24 cellular contexts compared by ENCODE assay signal in the genomic region with DNA sequence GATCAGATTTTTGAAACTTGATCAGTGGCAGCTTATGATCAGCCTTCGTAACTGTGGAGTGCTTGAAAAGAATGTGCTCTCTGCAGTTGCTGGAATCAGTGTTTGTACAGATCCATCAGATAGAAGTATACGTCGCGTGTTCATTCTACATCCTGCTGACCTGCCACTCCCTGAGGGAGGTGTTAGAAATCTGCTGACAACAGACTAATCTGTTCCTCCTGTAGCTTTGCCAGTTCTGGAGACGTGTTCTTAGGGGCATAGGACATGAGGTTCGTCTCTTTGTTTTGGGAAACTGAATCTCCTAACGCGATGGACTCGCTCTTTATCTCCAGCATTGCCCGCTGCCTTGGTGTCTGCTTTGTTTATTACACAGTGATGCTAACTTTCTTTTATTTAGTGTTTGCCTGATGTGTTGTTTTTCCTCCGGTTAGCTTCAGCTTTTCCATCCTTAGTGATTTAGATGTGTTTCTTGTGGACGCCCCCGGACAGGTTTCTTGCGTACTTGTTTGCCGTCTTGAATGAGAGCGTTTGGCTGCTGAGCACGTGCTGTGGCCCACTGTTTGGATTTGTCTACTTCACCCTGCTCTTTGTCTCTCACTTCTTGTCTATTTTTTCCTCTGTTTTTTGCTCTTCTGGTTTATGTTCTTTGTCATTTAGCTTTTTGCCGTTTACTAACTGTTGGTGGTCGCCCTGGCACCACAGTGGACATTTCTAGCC. TPM values are rescaled to one million over a fixed set of nuclear protein-coding genes. Genes with fewer than 3 reads are reported as not detected.
DNase-seq lines count a peak whose midpoint lies in the region; ATAC-seq and TF ChIP-seq lines count a peak whose summit lies in the region.
"Had no signal": no experiment of that assay in that cellular context is flagged by ENCODE, and none has a peak within 500 bp of the region (broad histone marks: within the 10 kb centered on the region; RNA-seq: fewer than 3 reads in every experiment).

No MANE protein-coding gene starts in this region.

- no peak overlapping the region for H3K4me3 Mint-ChIP-seq in activated naive CD8-positive, alpha-beta T cell treated with anti-CD3 and anti-CD28 coated beads, Interleukin-2, amount 10 ng/mL, durations not matched to agents 7 days and 5 days
- no peak overlapping the region for H3K4me3 Mint-ChIP-seq in activated naive CD8-positive, alpha-beta T cell treated with anti-CD3 and anti-CD28 coated beads for 36 hours
- H3K4me3 Mint-ChIP-seq: activated T-cell treated with anti-CD3 and anti-CD28 coated beads, Interleukin-2, amount 50 U/mL, for 4 hours; CD14-positive monocyte had no signal

- POLR2A ChIA-PET in activated naive CD8-positive, alpha-beta T cell treated with anti-CD3 and anti-CD28 coated beads, Interleukin-2, amount 10 ng/mL, durations not matched to agents 7 days and 5 days (lab: Charles Lee) = no interaction called here

- H3K27ac ChIP-seq in SK-N-MC = peak overlapping the region; percentile 73
- H3K27ac ChIP-seq in spleen = no peak overlapping the region
- peak overlapping the region in 1 of 5 donors; percentile 49 for H3K27ac ChIP-seq in adrenal gland
- no peak overlapping the region for H3K27ac ChIP-seq in WERI-Rb-1
- H3K27ac ChIP-seq: body of pancreas, coronary artery, left ventricle myocardium inferior had no signal

- peak; percentile 17 for DNase-seq in activated naive CD8-positive, alpha-beta T cell treated with anti-CD3 and anti-CD28 coated beads, Interleukin-2, amount 10 ng/mL, durations not matched to agents 7 days and 5 days
- DNase-seq in activated naive CD8-positive, alpha-beta T cell treated with anti-CD3 and anti-CD28 coated beads for 36 hours = no peak
- DNase-seq in SK-N-MC (ENCODE audit: low read depth, low spot score) (no peak), fibroblast of villous mesenchyme (ENCODE audit: low read depth) (peak; percentile 31), spleen (peak; percentile 10), adrenal gland (no peak), WERI-Rb-1 (no peak)
- DNase-seq: activated CD4-positive, CD25-positive, alpha-beta regulatory T cell; activated T-cell treated with anti-CD3 and anti-CD28 coated beads, Interleukin-2, amount 50 U/mL, for 4 hours; head of caudate nucleus; left ventricle myocardium inferior; NCI-H1417 treated with DMSO at 0.1 percent for 48 hours; NCI-H2171 treated with DMSO at 0.1 percent for 48 hours; NCI-H748 treated with DMSO at 0.1 percent for 48 hours; retina; SIG-M5 had no signal

- H3K4me1 Mint-ChIP-seq in activated naive CD8-positive, alpha-beta T cell treated with anti-CD3 and anti-CD28 coated beads, Interleukin-2, amount 10 ng/mL, durations not matched to agents 7 days and 5 days = peaks cover 18% of the 10 kb centered on the region
- H3K4me1 Mint-ChIP-seq in activated naive CD8-positive, alpha-beta T cell treated with anti-CD3 and anti-CD28 coated beads for 36 hours = peaks cover 4% of the 10 kb centered on the region

- H3K9me3 ChIP-seq in SK-N-MC (ENCODE audit: low read depth, low read length) (no peaks in the 10 kb centered on the region), spleen (peaks cover 0 to 6% (median 4%) of the 10 kb centered on the region in 8 donors), adrenal gland (replicated peaks in 1 of 3) (no peaks in the 10 kb centered on the region), WERI-Rb-1 (ENCODE audit: severe bottlenecking) (no peaks in the 10 kb centered on the region)

- WGBS in spleen, 5 donors = 83 to 94% (median 87%) methylated on average over 19 of the region's 19 CpGs
- 82 to 89% (median 84%) methylated on average over 19 of the region's 19 CpGs for WGBS in adrenal gland, 4 donors

- TF ChIP-seq POLR2A in spleen (IDR thresholded peaks at IDR 0.05) (no peak), adrenal gland (IDR thresholded peaks at IDR 0.05) (no peak)

- peak overlapping the region; percentile 8; the same call in 1 of the 2 replicates for H3K4me3 ChIP-seq in SK-N-MC
- H3K4me3 ChIP-seq in fibroblast of villous mesenchyme (ENCODE audit: low read depth, low read length) = no peak overlapping the region
- no peak overlapping the region for H3K4me3 ChIP-seq in spleen
- H3K4me3 ChIP-seq in adrenal gland = no peak overlapping the region
- no peak overlapping the region for H3K4me3 ChIP-seq in WERI-Rb-1 (ENCODE audit: low read depth, low read length)
- H3K4me3 ChIP-seq: body of pancreas, coronary artery, left ventricle myocardium inferior, mucosa of descending colon had no signal

- H3K36me3 ChIP-seq in SK-N-MC (ENCODE audit: insufficient read depth, low read length) (peaks cover 14% of the 10 kb centered on the region; the same call in 1 of the 2 replicates), spleen (peaks cover 0 to 77% (median 29%) of the 10 kb centered on the region in 6 donors), adrenal gland (replicated peaks in 1 of 2) (peaks cover 0 to 16% of the 10 kb centered on the region in 2 donors), WERI-Rb-1 (peaks cover 24% of the 10 kb centered on the region)

- H3K9me3 Mint-ChIP-seq in activated naive CD8-positive, alpha-beta T cell treated with anti-CD3 and anti-CD28 coated beads, Interleukin-2, amount 10 ng/mL, durations not matched to agents 7 days and 5 days = peaks cover 4% of the 10 kb centered on the region
- H3K9me3 Mint-ChIP-seq in activated naive CD8-positive, alpha-beta T cell treated with anti-CD3 and anti-CD28 coated beads for 36 hours = peaks cover 6% of the 10 kb centered on the region
- H3K9me3 Mint-ChIP-seq: activated naive CD4-positive, alpha-beta T cell treated with anti-CD3 and anti-CD28 coated beads, Interleukin-2, amount 50 U/mL, for 72 hours; activated T-cell treated with anti-CD3 and anti-CD28 coated beads, Interleukin-2, amount 50 U/mL, for 4 hours had no signal

- no peak for ATAC-seq in activated naive CD8-positive, alpha-beta T cell treated with anti-CD3 and anti-CD28 coated beads, Interleukin-2, amount 10 ng/mL, durations not matched to agents 7 days and 5 days (ENCODE audit: low read depth)
- no peak for ATAC-seq in HG02981 (IDR thresholded peaks at IDR 0.05; ENCODE audit: unreplicated experiment)
- ATAC-seq: activated naive CD4-positive, alpha-beta T cell treated with anti-CD3 and anti-CD28 coated beads, Interleukin-2, amount 50 U/mL, for 72 hours; activated T-cell treated with anti-CD3 and anti-CD28 coated beads, Interleukin-2, amount 50 U/mL, for 4 hours; body of pancreas; mucosa of descending colon had no signal

- H3K27me3 Mint-ChIP-seq in activated naive CD8-positive, alpha-beta T cell treated with anti-CD3 and anti-CD28 coated beads, Interleukin-2, amount 10 ng/mL, durations not matched to agents 7 days and 5 days = no peaks in the 10 kb centered on the region
- no peaks in the 10 kb centered on the region for H3K27me3 Mint-ChIP-seq in activated naive CD8-positive, alpha-beta T cell treated with anti-CD3 and anti-CD28 coated beads for 36 hours

- H3K36me3 Mint-ChIP-seq in activated naive CD8-positive, alpha-beta T cell treated with anti-CD3 and anti-CD28 coated beads, Interleukin-2, amount 10 ng/mL, durations not matched to agents 7 days and 5 days = peaks cover 17% of the 10 kb centered on the region
- H3K36me3 Mint-ChIP-seq in activated naive CD8-positive, alpha-beta T cell treated with anti-CD3 and anti-CD28 coated beads for 36 hours = peaks cover 16% of the 10 kb centered on the region

- intact Hi-C loops in spleen (cut with DNase I; ENCODE audit: low total_unique reads) = no loop called here
- intact Hi-C loops in adrenal gland (cut with DNase I) = no loop called here

- TF ChIP-seq CTCF in fibroblast of villous mesenchyme (IDR thresholded peaks at IDR 0.05; ENCODE audit: insufficient read depth, low read depth, low read length) (no peak), spleen (IDR thresholded peaks at IDR 0.05 in 8 of 11, conservative IDR thresholded peaks at IDR 0.05 in 3 of 11) (no peak), adrenal gland (IDR thresholded peaks at IDR 0.05) (no peak), WERI-Rb-1 (IDR thresholded peaks at IDR 0.05; ENCODE audit: low read depth, low read length) (no peak)

- peak overlapping the region; percentile 27 for H3K27ac Mint-ChIP-seq in activated naive CD8-positive, alpha-beta T cell treated with anti-CD3 and anti-CD28 coated beads, Interleukin-2, amount 10 ng/mL, durations not matched to agents 7 days and 5 days
- H3K27ac Mint-ChIP-seq in activated naive CD8-positive, alpha-beta T cell treated with anti-CD3 and anti-CD28 coated beads for 36 hours = no peak overlapping the region
- H3K27ac Mint-ChIP-seq: activated naive CD4-positive, alpha-beta T cell treated with anti-CD3 and anti-CD28 coated beads, Interleukin-2, amount 50 U/mL, for 72 hours had no signal

- H3K4me1 ChIP-seq in spleen (peaks cover 0 to 27% (median 11%) of the 10 kb centered on the region in 6 donors), adrenal gland (replicated peaks in 1 of 2) (no peaks in the 10 kb centered on the region)
- H3K4me1 ChIP-seq: body of pancreas, left ventricle myocardium inferior had no signal

- H3K27me3 ChIP-seq in spleen (replicated peaks in 1 of 7) (no peaks in the 10 kb centered on the region), adrenal gland (no peaks in the 10 kb centered on the region), WERI-Rb-1 (ENCODE audit: insufficient read depth, low read depth, severe bottlenecking) (no peaks in the 10 kb centered on the region)
- H3K27me3 ChIP-seq: body of pancreas had no signal

- H3K9ac ChIP-seq in SK-N-MC (ENCODE audit: insufficient read length) = no peak overlapping the region

RNA-seq across cellular contexts. Expression of gene GAL3ST2, which starts 17.4 kb away (rescaled TPM):
- under 1 TPM; 0.22 to 0.43 TPM for total RNA-seq in activated naive CD8-positive, alpha-beta T cell treated with anti-CD3 and anti-CD28 coated beads, Interleukin-2, amount 10 ng/mL, durations not matched to agents 7 days and 5 days
- total RNA-seq in activated naive CD8-positive, alpha-beta T cell treated with anti-CD3 and anti-CD28 coated beads for 36 hours = under 1 TPM in 1 of 2 experiments, not detected in 1; 0.31 TPM
- total RNA-seq in fibroblast of villous mesenchyme = under 0.01 and 0.43 TPM in 2 replicates
- under 1 TPM in 2 of 7 donors, not detected in 5; 0.25 to 0.85 TPM for total RNA-seq in spleen
- not detected for polyA plus RNA-seq in spleen
- total RNA-seq in adrenal gland = 1 to 10 TPM in 2 of 8 donors, under 1 TPM in 4, not detected in 2; 0.25 to 1.8 (median 0.84) TPM
- polyA plus RNA-seq in adrenal gland = under 1 TPM in 1 of 3 donors, not detected in 2; 0.16 TPM
- total RNA-seq: body of pancreas, left ventricle myocardium inferior, M059J, urinary bladder had no signal
- polyA plus RNA-seq: CD14-positive monocyte, urinary bladder had no signal

RNA-seq across cellular contexts. Expression of gene D2HGDH, which starts 24.8 kb away (rescaled TPM):
- 10 to 100 TPM; 44.2 to 46.2 TPM for total RNA-seq in activated naive CD8-positive, alpha-beta T cell treated with anti-CD3 and anti-CD28 coated beads, Interleukin-2, amount 10 ng/mL, durations not matched to agents 7 days and 5 days
- 10 to 100 TPM; 26.9 to 29.3 TPM for total RNA-seq in activated naive CD8-positive, alpha-beta T cell treated with anti-CD3 and anti-CD28 coated beads for 36 hours
- total RNA-seq in fibroblast of villous mesenchyme = 13.4 and 18.0 TPM in 2 replicates
- 10 to 100 TPM; 18.8 to 51.5 (median 32.3) TPM for total RNA-seq in spleen
- polyA plus RNA-seq in spleen = 10 to 100 TPM; 20.8 to 69.8 (median 67.0) TPM
- total RNA-seq in adrenal gland = 10 to 100 TPM; 22.2 to 67.5 (median 38.1) TPM
- polyA plus RNA-seq in adrenal gland = 100 to 1,000 TPM in 1 of 3 donors, 10 to 100 TPM in 1, 1 to 10 TPM in 1; 4.3 to 131 (median 87.1) TPM

RNA-seq across cellular contexts. Expression of gene NEU4, which starts 49.7 kb away (rescaled TPM):
- total RNA-seq in activated naive CD8-positive, alpha-beta T cell treated with anti-CD3 and anti-CD28 coated beads, Interleukin-2, amount 10 ng/mL, durations not matched to agents 7 days and 5 days = under 1 TPM in 1 of 2 experiments, not detected in 1; 0.20 TPM
- under 1 TPM; 0.08 to 0.40 TPM for total RNA-seq in activated naive CD8-positive, alpha-beta T cell treated with anti-CD3 and anti-CD28 coated beads for 36 hours
- total RNA-seq in fibroblast of villous mesenchyme (not detected in 2 replicates), spleen (1 to 10 TPM in 2 of 7 donors, under 1 TPM in 2, not detected in 3; 0.32 to 1.9 (median 0.85) TPM), adrenal gland (1 to 10 TPM in 2 of 8 donors, under 1 TPM in 4, not detected in 2; 0.28 to 2.3 (median 0.47) TPM)
- polyA plus RNA-seq in spleen (under 1 TPM; 0.04 to 0.22 (median 0.08) TPM), adrenal gland (1 to 10 TPM in 1 of 3 donors, under 1 TPM in 1, not detected in 1; 0.17 to 1.3 TPM)
- total RNA-seq: body of pancreas, left ventricle myocardium inferior, M059J had no signal

RNA-seq across cellular contexts. Expression of gene ING5, which starts 57.4 kb away (rescaled TPM):
- 10 to 100 TPM; 52.1 to 54.3 TPM for total RNA-seq in activated naive CD8-positive, alpha-beta T cell treated with anti-CD3 and anti-CD28 coated beads, Interleukin-2, amount 10 ng/mL, durations not matched to agents 7 days and 5 days
- total RNA-seq in activated naive CD8-positive, alpha-beta T cell treated with anti-CD3 and anti-CD28 coated beads for 36 hours = 10 to 100 TPM; 37.1 to 45.5 TPM
- total RNA-seq in fibroblast of villous mesenchyme (13.2 and 21.2 TPM in 2 replicates), spleen (10 to 100 TPM; 18.2 to 51.1 (median 37.9) TPM), adrenal gland (10 to 100 TPM; 13.3 to 37.7 (median 27.2) TPM)
- polyA plus RNA-seq in spleen (10 to 100 TPM; 32.6 to 36.4 (median 34.6) TPM), adrenal gland (10 to 100 TPM; 20.8 to 83.1 (median 55.3) TPM)

Comparison
In these comparisons a context has a peak if more than half of its experiments do, and no peak if none do; other contexts are left out.
1. DNase-seq: peak in activated naive CD8-positive, alpha-beta T cell treated with anti-CD3 and anti-CD28 coated beads, Interleukin-2, amount 10 ng/mL, durations not matched to agents 7 days and 5 days (single experiment), fibroblast of villous mesenchyme (single experiment) and spleen (single experiment); none in activated naive CD8-positive, alpha-beta T cell treated with anti-CD3 and anti-CD28 coated beads for 36 hours (single experiment), SK-N-MC (single experiment), adrenal gland (0 of 7) and WERI-Rb-1 (single experiment).